In the genomic region with DNA sequence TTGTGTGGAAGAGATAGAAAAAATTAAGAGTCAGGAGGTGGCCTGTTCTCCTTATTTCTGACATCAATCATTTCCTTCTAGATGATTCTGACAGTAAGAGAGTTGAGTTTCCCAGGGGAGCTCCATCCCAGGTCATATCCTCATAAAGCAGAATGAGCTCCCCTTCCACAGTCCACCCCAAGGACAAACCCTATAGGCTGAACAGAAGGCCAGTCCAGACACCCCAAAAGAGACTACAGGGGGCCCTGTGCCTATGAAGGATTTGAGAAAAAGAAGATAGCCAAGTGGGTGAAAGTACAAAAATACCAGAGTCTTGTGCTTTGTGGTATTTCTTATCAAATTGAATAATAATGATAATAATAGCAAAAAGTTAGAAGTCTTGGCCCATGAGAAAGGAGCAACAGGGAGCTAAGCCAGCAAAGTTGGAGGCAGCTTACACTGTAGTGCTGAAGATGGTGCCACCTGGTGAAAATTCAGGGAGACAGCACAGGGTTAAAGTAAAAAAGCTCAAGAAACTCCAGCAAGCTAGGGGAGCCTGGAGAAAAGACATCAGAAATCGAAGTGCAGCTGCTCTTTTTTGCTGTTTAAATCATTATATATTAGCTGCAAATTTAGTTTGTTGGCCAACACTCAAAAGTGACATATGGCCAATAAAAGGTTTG, we compare ENCODE assay signal across 9 cellular contexts. TPM values are rescaled to one million over a fixed set of nuclear protein-coding genes. Genes with fewer than 3 reads are reported as not detected.
DNase-seq lines count a peak whose midpoint lies in the region; ATAC-seq and TF ChIP-seq lines count a peak whose summit lies in the region.
"Had no signal": no experiment of that assay in that cellular context is flagged by ENCODE, and none has a peak within 500 bp of the region (broad histone marks: within the 10 kb centered on the region; RNA-seq: fewer than 3 reads in every experiment).

No MANE protein-coding gene starts in this region.

- H4K20me1 ChIP-seq in OCI-LY7 (ENCODE audit: insufficient read depth, low read length) (no peaks in the 10 kb centered on the region), hepatocyte (ENCODE audit: insufficient read depth, poor library complexity, severe bottlenecking) (no peaks in the 10 kb centered on the region)

- WGBS in hepatocyte (ENCODE audit: low lambda C conversion rate, missing lambda C conversion rate): 40% methylated on average over 1 of the region's 1 CpG

- TF ChIP-seq CTCF in OCI-LY7 (conservative IDR thresholded peaks at IDR 0.05; ENCODE audit: low read length) (peak; percentile 70), hepatocyte (IDR thresholded peaks at IDR 0.05; ENCODE audit: poor library complexity) (peak; percentile 55)

- H3K4me2 ChIP-seq in OCI-LY7 (ENCODE audit: low read length) (no peak overlapping the region), hepatocyte (no peak overlapping the region)

- BruUV-seq in OCI-LY7 (replicated peaks; lab: Mats Ljungman, UMichigan): no TSS peak

- H3K9me3 ChIP-seq in OCI-LY7 (ENCODE audit: low read length) (no peaks in the 10 kb centered on the region), hepatocyte (ENCODE audit: low read depth) (no peaks in the 10 kb centered on the region)

- intact Hi-C loops in OCI-LY7 (cut with micrococcal nuclease; ENCODE audit: unreplicated experiment): no loop called here

- CTCF ChIA-PET in OCI-LY7 (lab: Charles Lee; ENCODE audit: unreplicated experiment): no interaction called here

- ATAC-seq in HG03432 (IDR thresholded peaks at IDR 0.05; ENCODE audit: unreplicated experiment): peak; percentile 59
- no peak for ATAC-seq in GM18511 (IDR thresholded peaks at IDR 0.05; ENCODE audit: unreplicated experiment)
- no peak for ATAC-seq in HG03135 (IDR thresholded peaks at IDR 0.05; ENCODE audit: unreplicated experiment)
- ATAC-seq in HG02759 (IDR thresholded peaks at IDR 0.05; ENCODE audit: unreplicated experiment): no peak
- ATAC-seq in GM21737 (IDR thresholded peaks at IDR 0.05; ENCODE audit: unreplicated experiment): no peak

- no peaks in the 10 kb centered on the region for H3K9me2 ChIP-seq in OCI-LY7 (ENCODE audit: insufficient read depth, low read length)
- no peaks in the 10 kb centered on the region for H3K9me2 ChIP-seq in hepatocyte (replicated peaks; ENCODE audit: insufficient read depth)

- H3K27me3 ChIP-seq in hepatocyte: no peaks in the 10 kb centered on the region

- H3K36me3 ChIP-seq in OCI-LY7 (ENCODE audit: insufficient read depth, low read length) (no peaks in the 10 kb centered on the region), hepatocyte (replicated peaks; ENCODE audit: insufficient read depth, low read depth) (no peaks in the 10 kb centered on the region)

- H3K4me1 ChIP-seq in OCI-LY7 (ENCODE audit: insufficient read depth, low read length, poor library complexity, severe bottlenecking): no peaks in the 10 kb centered on the region
- no peaks in the 10 kb centered on the region for H3K4me1 ChIP-seq in hepatocyte (ENCODE audit: insufficient read depth)

- H3K79me2 ChIP-seq in OCI-LY7 (ENCODE audit: insufficient read depth, low read depth, low read length): no peaks in the 10 kb centered on the region
- no peaks in the 10 kb centered on the region for H3K79me2 ChIP-seq in hepatocyte

- H3K4me3 ChIP-seq in OCI-LY7 (ENCODE audit: low read depth, low read length, poor library complexity, severe bottlenecking): no peak overlapping the region
- H3K4me3 ChIP-seq in hepatocyte: no peak overlapping the region

- H3K27ac ChIP-seq in OCI-LY7 (ENCODE audit: low read depth, low read length, poor library complexity, severe bottlenecking): no peak overlapping the region
- no peak overlapping the region for H3K27ac ChIP-seq in hepatocyte

- H2AFZ ChIP-seq in OCI-LY7 (ENCODE audit: low read length) (no peak overlapping the region), hepatocyte (no peak overlapping the region)

- POLR2A ChIA-PET in OCI-LY7 (lab: Charles Lee): no interaction called here

- DNase-seq in EH (ENCODE audit: low read depth) (peak; percentile 31), OCI-LY7 (ENCODE audit: low spot score) (peak; percentile 23), hepatocyte (ENCODE audit: low spot score) (peak; percentile 60)

RNA-seq across cellular contexts. Expression of a gene that starts 35.9 kb away (rescaled TPM):
- total RNA-seq in OCI-LY7 (2014; rRNA removed; shearing (Covaris generic)): not detected in 2 replicates
- total RNA-seq in OCI-LY7 (2022): not detected in 2 replicates
- not detected in 2 replicates for total RNA-seq in hepatocyte
- not detected in 2 replicates for polyA plus RNA-seq in hepatocyte
- polyA plus RNA-seq: esophagus had no signal
